Comparison of ENCODE assay signal across 15 cellular contexts in genomic region chr11:132790466-132790865, GRCh38.
DNase-seq lines count a peak whose midpoint lies in the region; ATAC-seq and TF ChIP-seq lines count a peak whose summit lies in the region.
"Had no signal": no experiment of that assay in that cellular context is flagged by ENCODE, and none has a peak within 500 bp of the region (broad histone marks: within the 10 kb centered on the region; RNA-seq: fewer than 3 reads in every experiment).

No MANE protein-coding gene starts in this region.

- H3K27ac Mint-ChIP-seq in endodermal cell, result no peak overlapping the region
- no peak overlapping the region for H3K27ac Mint-ChIP-seq in activated CD4-positive, alpha-beta memory T cell treated with anti-CD3 and anti-CD28 coated beads, Interleukin-2, amount 10 ng/mL, durations not matched to agents 7 days and 5 days
- H3K27ac Mint-ChIP-seq: CD4-positive, alpha-beta memory T cell had no signal

- H3K4me1 ChIP-seq in esophagus muscularis mucosa (no peaks in the 10 kb centered on the region), parathyroid adenoma (peaks cover 16% of the 10 kb centered on the region), endodermal cell (ENCODE audit: control insufficient read depth, insufficient read depth, low read length) (peaks cover 13% of the 10 kb centered on the region)

- intact Hi-C loops in esophagus muscularis mucosa (cut with DNase I), result no loop called here

- peak overlapping the region; percentile 48 for H2AFZ ChIP-seq in parathyroid adenoma

- no peaks in the 10 kb centered on the region for H3K27me3 ChIP-seq in esophagus muscularis mucosa
- H3K27me3 ChIP-seq in parathyroid adenoma (ENCODE audit: control insufficient read depth, insufficient read depth, low read length), result no peaks in the 10 kb centered on the region
- H3K27me3 ChIP-seq in endodermal cell (ENCODE audit: control insufficient read depth, insufficient read depth, low read length, poor library complexity, severe bottlenecking), result no peaks in the 10 kb centered on the region

- H3K79me2 ChIP-seq in parathyroid adenoma, result no peaks in the 10 kb centered on the region

- no peaks in the 10 kb centered on the region for H3K27me3 Mint-ChIP-seq in endodermal cell (ENCODE audit: insufficient read depth)
- no peaks in the 10 kb centered on the region for H3K27me3 Mint-ChIP-seq in activated CD4-positive, alpha-beta memory T cell treated with anti-CD3 and anti-CD28 coated beads, Interleukin-2, amount 10 ng/mL, durations not matched to agents 7 days and 5 days

- no peak for TF ChIP-seq EP300 in esophagus muscularis mucosa (IDR thresholded peaks at IDR 0.05)

- DNase-seq in cerebellar cortex (ENCODE audit: low spot score) (peak; percentile 54), esophagus muscularis mucosa (ENCODE audit: extremely low spot score) (peak; percentile 47), endodermal cell (no peak)
- no peak for DNase-seq in activated CD4-positive, alpha-beta memory T cell treated with anti-CD3 and anti-CD28 coated beads, Interleukin-2, amount 10 ng/mL, durations not matched to agents 7 days and 5 days
- DNase-seq: Calu3; CD4-positive, alpha-beta memory T cell; COR-L47; DMS53; DMS79 treated with DMSO at 0.1 percent for 48 hours; GOT3; H7; HCEC 1CT had no signal

- H3K4me3 Mint-ChIP-seq in endodermal cell, result no peak overlapping the region
- H3K4me3 Mint-ChIP-seq in activated CD4-positive, alpha-beta memory T cell treated with anti-CD3 and anti-CD28 coated beads, Interleukin-2, amount 10 ng/mL, durations not matched to agents 7 days and 5 days, result no peak overlapping the region
- H3K4me3 Mint-ChIP-seq: CD4-positive, alpha-beta memory T cell had no signal

- CTCF ChIA-PET in activated CD4-positive, alpha-beta memory T cell treated with anti-CD3 and anti-CD28 coated beads, Interleukin-2, amount 10 ng/mL, durations not matched to agents 7 days and 5 days (lab: Charles Lee), result no interaction called here

- WGBS in esophagus muscularis mucosa, result 91% methylated on average over 5 of the region's 5 CpGs
- 86 to 89% methylated on average over 5 of the region's 5 CpGs for WGBS in endodermal cell (ENCODE audit: insufficient coverage in 1 of 2, insufficient read length in 1 of 2), 2 experiments

- H3K9me3 ChIP-seq in esophagus muscularis mucosa (no peaks in the 10 kb centered on the region), parathyroid adenoma (ENCODE audit: control insufficient read depth, low read length) (no peaks in the 10 kb centered on the region), endodermal cell (ENCODE audit: control insufficient read depth, low read length) (no peaks in the 10 kb centered on the region)

- H3K4me3 ChIP-seq in esophagus muscularis mucosa, result no peak overlapping the region
- no peak overlapping the region for H3K4me3 ChIP-seq in parathyroid adenoma (ENCODE audit: low read depth, low read length)
- no peak overlapping the region for H3K4me3 ChIP-seq in endodermal cell (ENCODE audit: low read length)
- H3K4me3 ChIP-seq: GM12878 had no signal

- TF ChIP-seq POLR2A in esophagus muscularis mucosa (IDR thresholded peaks at IDR 0.05; ENCODE audit: low read depth), result no peak

- H3K36me3 ChIP-seq in esophagus muscularis mucosa (no peaks in the 10 kb centered on the region), parathyroid adenoma (ENCODE audit: control insufficient read depth, insufficient read depth, low read length) (no peaks in the 10 kb centered on the region), endodermal cell (ENCODE audit: control insufficient read depth, insufficient read depth, low read length) (no peaks in the 10 kb centered on the region)

- no peak overlapping the region for H3K4me2 ChIP-seq in parathyroid adenoma (ENCODE audit: low read length)

- peaks cover 27% of the 10 kb centered on the region for H3K4me1 Mint-ChIP-seq in endodermal cell
- no peaks in the 10 kb centered on the region for H3K4me1 Mint-ChIP-seq in activated CD4-positive, alpha-beta memory T cell treated with anti-CD3 and anti-CD28 coated beads, Interleukin-2, amount 10 ng/mL, durations not matched to agents 7 days and 5 days
- H3K4me1 Mint-ChIP-seq: CD4-positive, alpha-beta memory T cell had no signal

- no peak overlapping the region for H3K27ac ChIP-seq in esophagus muscularis mucosa (replicated peaks in 1 of 4)
- H3K27ac ChIP-seq in parathyroid adenoma, result peak overlapping the region; percentile 36
- H3K27ac ChIP-seq in endodermal cell (ENCODE audit: low read depth, low read length), result no peak overlapping the region

- no peak overlapping the region for H3K9ac ChIP-seq in parathyroid adenoma
- no peak overlapping the region for H3K9ac ChIP-seq in endodermal cell (ENCODE audit: extremely low read depth, low read length, poor library complexity, severe bottlenecking)

- ATAC-seq in HG02588 (IDR thresholded peaks at IDR 0.05; ENCODE audit: unreplicated experiment), result no peak
- ATAC-seq: GM12878 had no signal

- no peaks in the 10 kb centered on the region for H3K9me3 Mint-ChIP-seq in endodermal cell
- no peaks in the 10 kb centered on the region for H3K9me3 Mint-ChIP-seq in activated CD4-positive, alpha-beta memory T cell treated with anti-CD3 and anti-CD28 coated beads, Interleukin-2, amount 10 ng/mL, durations not matched to agents 7 days and 5 days

- H3K36me3 Mint-ChIP-seq in endodermal cell (ENCODE audit: low read depth), result no peaks in the 10 kb centered on the region
- no peaks in the 10 kb centered on the region for H3K36me3 Mint-ChIP-seq in activated CD4-positive, alpha-beta memory T cell treated with anti-CD3 and anti-CD28 coated beads, Interleukin-2, amount 10 ng/mL, durations not matched to agents 7 days and 5 days (ENCODE audit: low read depth)
- H3K36me3 Mint-ChIP-seq: CD4-positive, alpha-beta memory T cell had no signal

- TF ChIP-seq CTCF in esophagus muscularis mucosa (IDR thresholded peaks at IDR 0.05), result no peak
- TF ChIP-seq CTCF in parathyroid adenoma (IDR thresholded peaks at IDR 0.05), result no peak
- TF ChIP-seq CTCF in endodermal cell (conservative IDR thresholded peaks at IDR 0.05), result no peak

- POLR2A ChIA-PET in activated CD4-positive, alpha-beta memory T cell treated with anti-CD3 and anti-CD28 coated beads, Interleukin-2, amount 10 ng/mL, durations not matched to agents 7 days and 5 days (lab: Charles Lee), result no interaction called here

Comparison
In these comparisons a context has a peak if more than half of its experiments do, and no peak if none do; other contexts are left out.
1. DNase-seq: peak in cerebellar cortex (single experiment) and esophagus muscularis mucosa (single experiment); none in endodermal cell (single experiment) and activated CD4-positive, alpha-beta memory T cell treated with anti-CD3 and anti-CD28 coated beads, Interleukin-2, amount 10 ng/mL, durations not matched to agents 7 days and 5 days (single experiment).